In genomic region chrX:151177141-151178027, GRCh38 we compare ENCODE assay signal across 1 cellular context.
TF ChIP-seq lines count a peak whose summit lies in the region.

No MANE protein-coding gene starts in this region.

TF ChIP-seq in A549, 52 proteins besides CTCF, POLR2A, EP300 and RAD21 (continued from another document):
- no peak for TF ChIP-seq PBX3 (IDR thresholded peaks at IDR 0.05)
